In the genomic region with DNA sequence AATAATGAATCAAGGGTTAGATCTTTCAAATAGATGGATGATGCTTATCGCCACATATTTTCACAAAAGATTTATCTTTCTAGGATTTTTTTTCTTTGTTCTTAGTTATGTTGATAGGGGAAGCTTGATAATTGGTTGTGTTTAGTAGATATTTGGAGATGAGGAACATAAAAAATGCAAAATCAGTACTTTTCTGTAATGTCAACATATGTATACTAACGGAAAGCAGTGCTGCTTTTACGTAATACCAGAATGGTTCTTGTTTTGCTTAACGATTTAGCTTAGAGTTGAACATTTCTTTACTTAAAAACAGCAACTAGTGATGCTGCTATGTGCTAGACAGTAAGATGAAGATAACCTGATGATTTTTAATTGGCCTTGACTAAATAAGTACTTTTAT, we compare ENCODE assay signal across 13 cellular contexts. TPM values are rescaled to one million over a fixed set of nuclear protein-coding genes. Genes with fewer than 3 reads are reported as not detected.
A peak's percentile ranks its signal among the peaks of the same experiment; 100 is the strongest.
DNase-seq lines count a peak whose midpoint lies in the region; ATAC-seq and TF ChIP-seq lines count a peak whose summit lies in the region.
"Had no signal": no experiment of that assay in that cellular context is flagged by ENCODE, and none has a peak within 500 bp of the region (broad histone marks: within the 10 kb centered on the region; RNA-seq: fewer than 3 reads in every experiment).

No MANE protein-coding gene starts in this region.

- no peaks in the 10 kb centered on the region for H3K27me3 ChIP-seq in left ventricle myocardium inferior (ENCODE audit: low read depth)
- H3K27me3 ChIP-seq: gastrocnemius medialis had no signal

- H3K36me3 ChIP-seq in left ventricle myocardium inferior: peaks cover 13% of the 10 kb centered on the region

- H3K4me1 Mint-ChIP-seq in activated T-helper 1 cell treated with anti-CD3 and anti-CD28 coated beads, Interleukin-12 subunit alpha, Interleukin-12 subunit beta, Interleukin-2, Interleukin-4 antibody, amounts not matched to agents 30 ng/mL and 10 ng/mL and 1 ng/mL, durations not matched to agents 14 hours and 24 hours and 36 hours (ENCODE audit: low read depth): peaks cover 25% of the 10 kb centered on the region

- H3K36me3 Mint-ChIP-seq in activated T-helper 1 cell treated with anti-CD3 and anti-CD28 coated beads, Interleukin-12 subunit alpha, Interleukin-12 subunit beta, Interleukin-2, Interleukin-4 antibody, amounts not matched to agents 30 ng/mL and 10 ng/mL and 1 ng/mL, durations not matched to agents 14 hours and 24 hours and 36 hours (ENCODE audit: low read depth): peaks cover 11% of the 10 kb centered on the region

- peak overlapping the region; percentile 80 for H3K4me3 ChIP-seq in left ventricle myocardium inferior
- H3K4me3 ChIP-seq: gastrocnemius medialis had no signal

- no peaks in the 10 kb centered on the region for H3K27me3 Mint-ChIP-seq in activated T-helper 1 cell treated with anti-CD3 and anti-CD28 coated beads, Interleukin-12 subunit alpha, Interleukin-12 subunit beta, Interleukin-2, Interleukin-4 antibody, amounts not matched to agents 30 ng/mL and 10 ng/mL and 1 ng/mL, durations not matched to agents 14 hours and 24 hours and 36 hours (ENCODE audit: insufficient read depth)
- H3K27me3 Mint-ChIP-seq: activated B cell treated with CpG ODN at 0.5 μM for 24 hours had no signal

- no peak for TF ChIP-seq CTCF in left ventricle myocardium inferior (IDR thresholded peaks at IDR 0.05; ENCODE audit: borderline replicate concordance)

- no peaks in the 10 kb centered on the region for H3K9me3 Mint-ChIP-seq in activated T-helper 1 cell treated with anti-CD3 and anti-CD28 coated beads, Interleukin-12 subunit alpha, Interleukin-12 subunit beta, Interleukin-2, Interleukin-4 antibody, amounts not matched to agents 30 ng/mL and 10 ng/mL and 1 ng/mL, durations not matched to agents 14 hours and 24 hours and 36 hours
- H3K9me3 Mint-ChIP-seq: activated B cell treated with CpG ODN at 0.5 μM for 24 hours had no signal

- peak overlapping the region; percentile 98 for H3K27ac ChIP-seq in left ventricle myocardium inferior (replicated peaks)

- H3K27ac Mint-ChIP-seq in activated T-helper 1 cell treated with anti-CD3 and anti-CD28 coated beads, Interleukin-12 subunit alpha, Interleukin-12 subunit beta, Interleukin-2, Interleukin-4 antibody, amounts not matched to agents 30 ng/mL and 10 ng/mL and 1 ng/mL, durations not matched to agents 14 hours and 24 hours and 36 hours: peak overlapping the region; percentile 16
- H3K27ac Mint-ChIP-seq: activated B cell treated with CpG ODN at 0.5 μM for 24 hours had no signal

- H3K9me3 ChIP-seq in left ventricle myocardium inferior (replicated peaks): no peaks in the 10 kb centered on the region
- H3K9me3 ChIP-seq: gastrocnemius medialis had no signal

- DNase-seq in left ventricle myocardium inferior (no peak), Right ventricle myocardium inferior (ENCODE audit: missing footprints) (no peak), inferior parietal cortex (ENCODE audit: extremely low spot score) (peak; percentile 32), DMS 273 (lab: John Stamatoyannopoulos, UW; ENCODE audit: unreplicated experiment) (no peak), NCI-H146 treated with DMSO at 0.1 percent for 48 hours (lab: John Stamatoyannopoulos, UW; ENCODE audit: unreplicated experiment) (no peak), NCI-H146 (lab: John Stamatoyannopoulos, UW) (no peak)
- DNase-seq in activated T-helper 1 cell treated with anti-CD3 and anti-CD28 coated beads, Interleukin-12 subunit alpha, Interleukin-12 subunit beta, Interleukin-2, Interleukin-4 antibody, amounts not matched to agents 30 ng/mL and 10 ng/mL and 1 ng/mL, durations not matched to agents 14 hours and 24 hours and 36 hours (ENCODE audit: low spot score): no peak
- DNase-seq: activated B cell treated with CpG ODN at 0.5 μM for 24 hours, aorta, Calu3, gastrocnemius medialis, MV-4-11 had no signal

- H3K4me1 ChIP-seq in left ventricle myocardium inferior: peaks cover 79% of the 10 kb centered on the region

- ATAC-seq in Right ventricle myocardium inferior (no peak), HG02885 (IDR thresholded peaks at IDR 0.05; ENCODE audit: poor library complexity, unreplicated experiment) (no peak)
- ATAC-seq: gastrocnemius medialis had no signal

- peak overlapping the region; percentile 58 for H3K4me3 Mint-ChIP-seq in activated T-helper 1 cell treated with anti-CD3 and anti-CD28 coated beads, Interleukin-12 subunit alpha, Interleukin-12 subunit beta, Interleukin-2, Interleukin-4 antibody, amounts not matched to agents 30 ng/mL and 10 ng/mL and 1 ng/mL, durations not matched to agents 14 hours and 24 hours and 36 hours
- H3K4me3 Mint-ChIP-seq: activated B cell treated with CpG ODN at 0.5 μM for 24 hours had no signal

- intact Hi-C loops in left ventricle myocardium inferior (cut with micrococcal nuclease): loop anchor here (10.0 kb wide), 1 partner anchor 97 kb away; a partner anchor contains a TSS
- intact Hi-C loops in Right ventricle myocardium inferior (cut with DNase I): no loop called here
- intact Hi-C loops in activated T-helper 1 cell treated with anti-CD3 and anti-CD28 coated beads, Interleukin-12 subunit alpha, Interleukin-12 subunit beta, Interleukin-2, Interleukin-4 antibody, amounts not matched to agents 30 ng/mL and 10 ng/mL and 1 ng/mL, durations not matched to agents 14 hours and 24 hours and 36 hours (cut with micrococcal nuclease): loop anchor here (5.0 kb wide), 1 partner anchor 279 kb away; no protein-coding TSS in a partner anchor

RNA-seq across cellular contexts. Expression of a gene that starts 3.0 kb away (rescaled TPM):
- total RNA-seq in left ventricle myocardium inferior: 48.2 TPM
- total RNA-seq in Right ventricle myocardium inferior: 50.3 TPM
- total RNA-seq in activated T-helper 1 cell treated with anti-CD3 and anti-CD28 coated beads, Interleukin-12 subunit alpha, Interleukin-12 subunit beta, Interleukin-2, Interleukin-4 antibody, amounts not matched to agents 30 ng/mL and 10 ng/mL and 1 ng/mL, durations not matched to agents 14 hours and 24 hours and 36 hours: 60.9 and 65.1 TPM in 2 replicates
